In the genomic region with DNA sequence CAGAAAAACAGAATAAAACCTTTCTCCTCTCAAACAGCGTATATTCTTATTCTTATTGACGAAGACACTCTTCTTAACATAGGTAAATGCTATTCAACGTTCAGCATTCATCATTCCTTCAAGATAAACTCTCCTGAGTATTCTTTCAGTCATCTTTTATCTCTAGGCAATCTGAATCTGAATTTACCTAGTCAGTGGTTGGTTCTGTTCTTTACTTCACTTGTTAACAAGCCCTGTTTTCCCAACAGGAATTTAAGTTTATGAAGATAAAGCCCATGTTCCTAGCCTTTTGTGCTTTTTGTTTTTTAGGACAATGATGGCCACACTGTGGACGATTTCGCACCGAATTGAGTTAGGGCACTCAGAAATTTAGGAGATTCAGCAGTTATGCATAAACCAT, we compare ENCODE assay signal across 1 cellular context.
TF ChIP-seq lines count a peak whose summit lies in the region.

No MANE protein-coding gene starts in this region.

TF ChIP-seq in GM23338, 12 proteins besides CTCF, POLR2A, EP300 and RAD21:
- TF ChIP-seq, protein P1, sequence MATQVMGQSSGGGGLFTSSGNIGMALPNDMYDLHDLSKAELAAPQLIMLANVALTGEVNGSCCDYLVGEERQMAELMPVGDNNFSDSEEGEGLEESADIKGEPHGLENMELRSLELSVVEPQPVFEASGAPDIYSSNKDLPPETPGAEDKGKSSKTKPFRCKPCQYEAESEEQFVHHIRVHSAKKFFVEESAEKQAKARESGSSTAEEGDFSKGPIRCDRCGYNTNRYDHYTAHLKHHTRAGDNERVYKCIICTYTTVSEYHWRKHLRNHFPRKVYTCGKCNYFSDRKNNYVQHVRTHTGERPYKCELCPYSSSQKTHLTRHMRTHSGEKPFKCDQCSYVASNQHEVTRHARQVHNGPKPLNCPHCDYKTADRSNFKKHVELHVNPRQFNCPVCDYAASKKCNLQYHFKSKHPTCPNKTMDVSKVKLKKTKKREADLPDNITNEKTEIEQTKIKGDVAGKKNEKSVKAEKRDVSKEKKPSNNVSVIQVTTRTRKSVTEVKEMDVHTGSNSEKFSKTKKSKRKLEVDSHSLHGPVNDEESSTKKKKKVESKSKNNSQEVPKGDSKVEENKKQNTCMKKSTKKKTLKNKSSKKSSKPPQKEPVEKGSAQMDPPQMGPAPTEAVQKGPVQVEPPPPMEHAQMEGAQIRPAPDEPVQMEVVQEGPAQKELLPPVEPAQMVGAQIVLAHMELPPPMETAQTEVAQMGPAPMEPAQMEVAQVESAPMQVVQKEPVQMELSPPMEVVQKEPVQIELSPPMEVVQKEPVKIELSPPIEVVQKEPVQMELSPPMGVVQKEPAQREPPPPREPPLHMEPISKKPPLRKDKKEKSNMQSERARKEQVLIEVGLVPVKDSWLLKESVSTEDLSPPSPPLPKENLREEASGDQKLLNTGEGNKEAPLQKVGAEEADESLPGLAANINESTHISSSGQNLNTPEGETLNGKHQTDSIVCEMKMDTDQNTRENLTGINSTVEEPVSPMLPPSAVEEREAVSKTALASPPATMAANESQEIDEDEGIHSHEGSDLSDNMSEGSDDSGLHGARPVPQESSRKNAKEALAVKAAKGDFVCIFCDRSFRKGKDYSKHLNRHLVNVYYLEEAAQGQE (IDR thresholded peaks at IDR 0.05; ENCODE audit: unreplicated experiment), result no peak
- TF ChIP-seq, protein P2, sequence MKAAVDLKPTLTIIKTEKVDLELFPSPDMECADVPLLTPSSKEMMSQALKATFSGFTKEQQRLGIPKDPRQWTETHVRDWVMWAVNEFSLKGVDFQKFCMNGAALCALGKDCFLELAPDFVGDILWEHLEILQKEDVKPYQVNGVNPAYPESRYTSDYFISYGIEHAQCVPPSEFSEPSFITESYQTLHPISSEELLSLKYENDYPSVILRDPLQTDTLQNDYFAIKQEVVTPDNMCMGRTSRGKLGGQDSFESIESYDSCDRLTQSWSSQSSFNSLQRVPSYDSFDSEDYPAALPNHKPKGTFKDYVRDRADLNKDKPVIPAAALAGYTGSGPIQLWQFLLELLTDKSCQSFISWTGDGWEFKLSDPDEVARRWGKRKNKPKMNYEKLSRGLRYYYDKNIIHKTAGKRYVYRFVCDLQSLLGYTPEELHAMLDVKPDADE (IDR thresholded peaks at IDR 0.05), result no peak
- TF ChIP-seq POLR2AphosphoS5 (IDR thresholded peaks at IDR 0.05; ENCODE audit: low read depth), result no peak
- no peak for TF ChIP-seq JUNB (IDR thresholded peaks at IDR 0.05; ENCODE audit: unreplicated experiment)
- no peak for TF ChIP-seq EZH2 (IDR thresholded peaks at IDR 0.05; ENCODE audit: low read depth, unreplicated experiment)
- no peak for TF ChIP-seq STAT1 (IDR thresholded peaks at IDR 0.05; ENCODE audit: unreplicated experiment)
- TF ChIP-seq CREB1 (CRISPR knock-in tag; IDR thresholded peaks at IDR 0.05; ENCODE audit: low read depth), result no peak
- TF ChIP-seq NANOG (IDR thresholded peaks at IDR 0.05; ENCODE audit: borderline replicate concordance), result no peak
- TF ChIP-seq ZNF331 (CRISPR knock-in tag; IDR thresholded peaks at IDR 0.05; ENCODE audit: low read depth), result no peak
- no peak for TF ChIP-seq ZNF114 (CRISPR knock-in tag; IDR thresholded peaks at IDR 0.05)
- TF ChIP-seq, protein P3, sequence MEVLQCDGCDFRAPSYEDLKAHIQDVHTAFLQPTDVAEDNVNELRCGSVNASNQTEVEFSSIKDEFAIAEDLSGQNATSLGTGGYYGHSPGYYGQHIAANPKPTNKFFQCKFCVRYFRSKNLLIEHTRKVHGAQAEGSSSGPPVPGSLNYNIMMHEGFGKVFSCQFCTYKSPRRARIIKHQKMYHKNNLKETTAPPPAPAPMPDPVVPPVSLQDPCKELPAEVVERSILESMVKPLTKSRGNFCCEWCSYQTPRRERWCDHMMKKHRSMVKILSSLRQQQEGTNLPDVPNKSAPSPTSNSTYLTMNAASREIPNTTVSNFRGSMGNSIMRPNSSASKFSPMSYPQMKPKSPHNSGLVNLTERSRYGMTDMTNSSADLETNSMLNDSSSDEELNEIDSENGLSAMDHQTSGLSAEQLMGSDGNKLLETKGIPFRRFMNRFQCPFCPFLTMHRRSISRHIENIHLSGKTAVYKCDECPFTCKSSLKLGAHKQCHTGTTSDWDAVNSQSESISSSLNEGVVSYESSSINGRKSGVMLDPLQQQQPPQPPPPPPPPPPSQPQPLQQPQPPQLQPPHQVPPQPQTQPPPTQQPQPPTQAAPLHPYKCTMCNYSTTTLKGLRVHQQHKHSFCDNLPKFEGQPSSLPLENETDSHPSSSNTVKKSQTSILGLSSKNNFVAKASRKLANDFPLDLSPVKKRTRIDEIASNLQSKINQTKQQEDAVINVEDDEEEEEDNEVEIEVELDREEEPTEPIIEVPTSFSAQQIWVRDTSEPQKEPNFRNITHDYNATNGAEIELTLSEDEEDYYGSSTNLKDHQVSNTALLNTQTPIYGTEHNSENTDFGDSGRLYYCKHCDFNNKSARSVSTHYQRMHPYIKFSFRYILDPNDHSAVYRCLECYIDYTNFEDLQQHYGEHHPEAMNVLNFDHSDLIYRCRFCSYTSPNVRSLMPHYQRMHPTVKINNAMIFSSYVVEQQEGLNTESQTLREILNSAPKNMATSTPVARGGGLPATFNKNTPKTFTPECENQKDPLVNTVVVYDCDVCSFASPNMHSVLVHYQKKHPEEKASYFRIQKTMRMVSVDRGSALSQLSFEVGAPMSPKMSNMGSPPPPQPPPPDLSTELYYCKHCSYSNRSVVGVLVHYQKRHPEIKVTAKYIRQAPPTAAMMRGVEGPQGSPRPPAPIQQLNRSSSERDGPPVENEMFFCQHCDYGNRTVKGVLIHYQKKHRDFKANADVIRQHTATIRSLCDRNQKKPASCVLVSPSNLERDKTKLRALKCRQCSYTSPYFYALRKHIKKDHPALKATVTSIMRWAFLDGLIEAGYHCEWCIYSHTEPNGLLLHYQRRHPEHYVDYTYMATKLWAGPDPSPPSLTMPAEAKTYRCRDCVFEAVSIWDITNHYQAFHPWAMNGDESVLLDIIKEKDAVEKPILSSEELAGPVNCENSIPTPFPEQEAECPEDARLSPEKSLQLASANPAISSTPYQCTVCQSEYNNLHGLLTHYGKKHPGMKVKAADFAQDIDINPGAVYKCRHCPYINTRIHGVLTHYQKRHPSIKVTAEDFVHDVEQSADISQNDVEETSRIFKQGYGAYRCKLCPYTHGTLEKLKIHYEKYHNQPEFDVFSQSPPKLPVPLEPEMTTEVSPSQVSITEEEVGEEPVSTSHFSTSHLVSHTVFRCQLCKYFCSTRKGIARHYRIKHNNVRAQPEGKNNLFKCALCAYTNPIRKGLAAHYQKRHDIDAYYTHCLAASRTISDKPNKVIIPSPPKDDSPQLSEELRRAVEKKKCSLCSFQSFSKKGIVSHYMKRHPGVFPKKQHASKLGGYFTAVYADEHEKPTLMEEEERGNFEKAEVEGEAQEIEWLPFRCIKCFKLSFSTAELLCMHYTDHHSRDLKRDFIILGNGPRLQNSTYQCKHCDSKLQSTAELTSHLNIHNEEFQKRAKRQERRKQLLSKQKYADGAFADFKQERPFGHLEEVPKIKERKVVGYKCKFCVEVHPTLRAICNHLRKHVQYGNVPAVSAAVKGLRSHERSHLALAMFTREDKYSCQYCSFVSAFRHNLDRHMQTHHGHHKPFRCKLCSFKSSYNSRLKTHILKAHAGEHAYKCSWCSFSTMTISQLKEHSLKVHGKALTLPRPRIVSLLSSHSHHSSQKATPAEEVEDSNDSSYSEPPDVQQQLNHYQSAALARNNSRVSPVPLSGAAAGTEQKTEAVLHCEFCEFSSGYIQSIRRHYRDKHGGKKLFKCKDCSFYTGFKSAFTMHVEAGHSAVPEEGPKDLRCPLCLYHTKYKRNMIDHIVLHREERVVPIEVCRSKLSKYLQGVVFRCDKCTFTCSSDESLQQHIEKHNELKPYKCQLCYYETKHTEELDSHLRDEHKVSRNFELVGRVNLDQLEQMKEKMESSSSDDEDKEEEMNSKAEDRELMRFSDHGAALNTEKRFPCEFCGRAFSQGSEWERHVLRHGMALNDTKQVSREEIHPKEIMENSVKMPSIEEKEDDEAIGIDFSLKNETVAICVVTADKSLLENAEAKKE (CRISPR knock-in tag; IDR thresholded peaks at IDR 0.05), result no peak
- no peak for TF ChIP-seq EZH2phosphoT487 (IDR thresholded peaks at IDR 0.05; ENCODE audit: unreplicated experiment)
